Comparison of ENCODE assay signal across 1 cellular context in the genomic region with DNA sequence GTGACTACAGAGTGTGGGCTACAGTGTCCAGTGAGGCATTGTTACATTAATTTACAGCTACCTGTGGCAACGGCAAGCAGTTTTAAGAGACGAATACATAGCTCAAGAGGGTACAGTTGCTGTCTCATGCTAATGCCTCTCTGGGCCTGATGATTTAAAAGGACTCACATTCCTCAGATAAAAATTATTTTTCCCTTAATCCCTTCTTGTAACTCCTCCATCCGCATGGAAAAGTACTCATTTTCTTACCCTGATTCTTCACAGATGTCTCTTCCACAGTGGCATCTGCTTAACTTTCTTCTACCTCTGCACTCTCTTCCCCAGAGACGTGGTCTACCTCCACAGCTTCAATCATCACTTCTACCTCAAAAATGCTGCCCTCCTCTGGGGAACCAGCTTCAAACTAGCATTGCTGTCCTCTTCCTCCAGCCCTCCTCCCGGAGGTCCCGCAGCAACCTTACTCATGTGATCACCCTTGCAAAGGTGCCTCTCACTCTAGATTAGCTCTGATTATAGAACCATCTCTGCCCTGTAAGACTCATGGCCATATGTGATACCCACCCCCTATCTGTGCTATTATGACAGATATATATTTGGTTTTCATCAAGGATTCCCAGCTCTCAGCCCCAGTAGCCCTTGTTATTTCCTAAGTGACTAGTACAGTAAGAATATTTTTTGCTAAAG.
TF ChIP-seq lines count a peak whose summit lies in the region.

No MANE protein-coding gene starts in this region.

TF ChIP-seq in SK-N-SH treated with all-trans-retinoic acid at 6 μM for 48 hours, 23 proteins besides CTCF, POLR2A, EP300 and RAD21 (continued from another document):
- TF ChIP-seq, protein P1, sequence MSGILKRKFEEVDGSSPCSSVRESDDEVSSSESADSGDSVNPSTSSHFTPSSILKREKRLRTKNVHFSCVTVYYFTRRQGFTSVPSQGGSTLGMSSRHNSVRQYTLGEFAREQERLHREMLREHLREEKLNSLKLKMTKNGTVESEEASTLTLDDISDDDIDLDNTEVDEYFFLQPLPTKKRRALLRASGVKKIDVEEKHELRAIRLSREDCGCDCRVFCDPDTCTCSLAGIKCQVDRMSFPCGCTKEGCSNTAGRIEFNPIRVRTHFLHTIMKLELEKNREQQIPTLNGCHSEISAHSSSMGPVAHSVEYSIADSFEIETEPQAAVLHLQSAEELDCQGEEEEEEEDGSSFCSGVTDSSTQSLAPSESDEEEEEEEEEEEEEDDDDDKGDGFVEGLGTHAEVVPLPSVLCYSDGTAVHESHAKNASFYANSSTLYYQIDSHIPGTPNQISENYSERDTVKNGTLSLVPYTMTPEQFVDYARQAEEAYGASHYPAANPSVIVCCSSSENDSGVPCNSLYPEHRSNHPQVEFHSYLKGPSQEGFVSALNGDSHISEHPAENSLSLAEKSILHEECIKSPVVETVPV (CRISPR knock-in tag; IDR thresholded peaks at IDR 0.05) = no peak
- TF ChIP-seq ARNTL (CRISPR knock-in tag; IDR thresholded peaks at IDR 0.05; ENCODE audit: borderline replicate concordance, low read depth) (no peak), ZNF8 (CRISPR knock-in tag; IDR thresholded peaks at IDR 0.05) (no peak), SNAI2 (CRISPR knock-in tag; IDR thresholded peaks at IDR 0.05) (no peak), CSDC2 (CRISPR knock-in tag; IDR thresholded peaks at IDR 0.05) (no peak), BACH2 (CRISPR knock-in tag; IDR thresholded peaks at IDR 0.05; ENCODE audit: borderline replicate concordance) (no peak), ESRRG (CRISPR knock-in tag; IDR thresholded peaks at IDR 0.05) (no peak), RARB (CRISPR knock-in tag; IDR thresholded peaks at IDR 0.05) (no peak), OSR1 (CRISPR knock-in tag; IDR thresholded peaks at IDR 0.05) (no peak), ZC3H10 (CRISPR knock-in tag; IDR thresholded peaks at IDR 0.05) (no peak), PATZ1 (CRISPR knock-in tag; IDR thresholded peaks at IDR 0.05; ENCODE audit: borderline replicate concordance) (no peak)
- TF ChIP-seq, protein P2, sequence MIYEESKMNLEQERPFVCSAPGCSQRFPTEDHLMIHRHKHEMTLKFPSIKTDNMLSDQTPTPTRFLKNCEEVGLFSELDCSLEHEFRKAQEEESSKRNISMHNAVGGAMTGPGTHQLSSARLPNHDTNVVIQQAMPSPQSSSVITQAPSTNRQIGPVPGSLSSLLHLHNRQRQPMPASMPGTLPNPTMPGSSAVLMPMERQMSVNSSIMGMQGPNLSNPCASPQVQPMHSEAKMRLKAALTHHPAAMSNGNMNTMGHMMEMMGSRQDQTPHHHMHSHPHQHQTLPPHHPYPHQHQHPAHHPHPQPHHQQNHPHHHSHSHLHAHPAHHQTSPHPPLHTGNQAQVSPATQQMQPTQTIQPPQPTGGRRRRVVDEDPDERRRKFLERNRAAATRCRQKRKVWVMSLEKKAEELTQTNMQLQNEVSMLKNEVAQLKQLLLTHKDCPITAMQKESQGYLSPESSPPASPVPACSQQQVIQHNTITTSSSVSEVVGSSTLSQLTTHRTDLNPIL (CRISPR knock-in tag; IDR thresholded peaks at IDR 0.05; ENCODE audit: low read depth) = no peak
